ENCODE assay signal across 25 cellular contexts in genomic region chr3:42486814-42487569, GRCh38. TPM values are rescaled to one million over a fixed set of nuclear protein-coding genes. Genes with fewer than 3 reads are reported as not detected.
DNase-seq lines count a peak whose midpoint lies in the region; ATAC-seq lines count a peak whose summit lies in the region.
"Had no signal": no experiment of that assay in that cellular context is flagged by ENCODE, and none has a peak within 500 bp of the region (broad histone marks: within the 10 kb centered on the region; RNA-seq: fewer than 3 reads in every experiment).

No MANE protein-coding gene starts in this region.

- peak; percentile 1 for DNase-seq in AG08396 (ENCODE audit: low spot score)
- peak; percentile 19 for DNase-seq in GDM1 (lab: John Stamatoyannopoulos, UW)
- peak; percentile 18 for DNase-seq in NOMO-1 treated with dmso at 0.1 percent for 144 hours (lab: John Stamatoyannopoulos, UW; ENCODE audit: unreplicated experiment)
- DNase-seq in left colon = no peak
- no peak for DNase-seq in COLO668 (lab: John Stamatoyannopoulos, UW; ENCODE audit: unreplicated experiment)
- no peak for DNase-seq in COLO829 (ENCODE audit: low spot score)
- DNase-seq in posterior cingulate gyrus = no peak
- DNase-seq: activated CD4-positive, alpha-beta memory T cell treated with anti-CD3 and anti-CD28 coated beads, Interleukin-2, amount 10 ng/mL, durations not matched to agents 7 days and 5 days; activated naive CD4-positive, alpha-beta T cell treated with anti-CD3 and anti-CD28 coated beads, Interleukin-2, amount 10 ng/mL, durations not matched to agents 7 days and 5 days; activated T-cell treated with anti-CD3 and anti-CD28 coated beads, Interleukin-2, amount 50 U/mL, for 48 hours; anterior cingulate cortex; caudate nucleus; erythroblast; gastrocnemius medialis; Karpas-422; mammary epithelial cell; NCI-H1105 treated with DMSO at 0.1 percent for 48 hours; NCI-H510A treated with DMSO at 0.1 percent for 48 hours; sigmoid colon; T-helper 1 cell had no signal

- ATAC-seq in left colon (peak; percentile 17), HG03442 (IDR thresholded peaks at IDR 0.05; ENCODE audit: unreplicated experiment) (no peak)
- ATAC-seq: CD8-positive, alpha-beta T cell; gastrocnemius medialis had no signal

- intact Hi-C loops in left colon (cut with DNase I, micrococcal nuclease) (no loop called here), posterior cingulate gyrus (cut with DNase I) (no loop called here)

RNA-seq across cellular contexts. Expression of gene VIPR1, which starts 15.5 kb away (rescaled TPM):
- total RNA-seq in left colon = 100 to 1,000 TPM; 128 to 137 TPM
- total RNA-seq: HT1080, myocyte, osteoblast had no signal

Comparison
In these comparisons a context has a peak if more than half of its experiments do, and no peak if none do; other contexts are left out.
1. DNase-seq: peak in AG08396 (single experiment), GDM1 (single experiment) and NOMO-1 treated with dmso at 0.1 percent for 144 hours (single experiment); none in left colon (0 of 2), COLO668 (single experiment), COLO829 (single experiment) and posterior cingulate gyrus (0 of 10).